ENCODE assay signal across 34 cellular contexts in the genomic region with DNA sequence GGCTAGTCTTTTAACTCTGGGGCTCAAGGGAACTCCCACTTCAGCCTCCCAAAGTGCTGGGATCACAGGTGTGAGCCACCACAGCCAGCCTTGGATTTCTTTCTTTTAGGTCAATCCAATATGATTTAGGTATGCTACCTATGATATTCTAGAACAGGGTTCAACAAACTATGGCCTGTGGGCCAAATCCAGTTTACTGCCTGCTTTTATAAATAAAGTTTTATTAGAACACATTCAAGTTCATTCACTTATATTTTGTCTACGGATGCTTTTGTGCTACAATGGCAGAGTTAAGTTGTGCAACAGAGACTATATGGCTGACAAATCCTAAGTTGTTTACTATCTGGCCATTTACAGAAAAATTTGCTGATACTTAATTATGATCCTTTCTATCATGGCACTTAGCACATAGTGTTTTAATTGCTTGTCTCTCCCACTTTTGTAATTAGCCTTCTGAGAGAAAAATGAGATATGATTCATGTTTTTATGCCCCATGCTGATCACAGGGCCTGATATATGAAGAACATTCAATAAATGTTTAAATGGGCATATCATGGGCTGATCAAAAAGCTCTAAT.
"Had no signal": no experiment of that assay in that cellular context is flagged by ENCODE, and none has a peak within 500 bp of the region (broad histone marks: within the 10 kb centered on the region; RNA-seq: fewer than 3 reads in every experiment).

No MANE protein-coding gene starts in this region.

- H3K4me3 ChIP-seq: coronary artery, dorsolateral prefrontal cortex had no signal

- H3K27me3 ChIP-seq: brain microvascular endothelial cell, dorsolateral prefrontal cortex had no signal

- H3K36me3 Mint-ChIP-seq: WTC11 had no signal

- H3K9me3 Mint-ChIP-seq: activated CD8-positive, alpha-beta T cell treated with anti-CD3 and anti-CD28 coated beads for 36 hours; activated naive CD4-positive, alpha-beta T cell treated with anti-CD3 and anti-CD28 coated beads for 36 hours; activated naive CD4-positive, alpha-beta T cell treated with anti-CD3 and anti-CD28 coated beads, Interleukin-2, amount 50 U/mL, for 24 hours; activated naive CD8-positive, alpha-beta T cell treated with anti-CD3 and anti-CD28 coated beads, Interleukin-2, amount 10 ng/mL, durations not matched to agents 7 days and 5 days; activated T-cell treated with anti-CD3 and anti-CD28 coated beads, Interleukin-2, amount 50 U/mL, for 4 hours; activated T-helper 17 cell treated with anti-CD3 and anti-CD28 coated beads, Interleukin-2, amount 50 U/mL, for 72 hours; central memory CD8-positive, alpha-beta T cell; dendritic cell treated with granulocyte-macrophage colony-stimulating factor and Interleukin-4, amounts not matched to agents 40 ng/mL and 50 ng/mL, for 4 days; endodermal cell; T-helper 2 cell treated with Interferon-gamma antibody and Interleukin-4, amounts not matched to agents 5 μg/mL and 100 μg/mL, for 36 hours; WTC11 had no signal

- H3K4me3 Mint-ChIP-seq: activated CD4-positive, alpha-beta T cell treated with anti-CD3 and anti-CD28 coated beads, Interleukin-2, amount 10 ng/mL, durations not matched to agents 7 days and 5 days; activated CD8-positive, alpha-beta T cell treated with anti-CD3 and anti-CD28 coated beads for 36 hours; activated naive CD4-positive, alpha-beta T cell treated with anti-CD3 and anti-CD28 coated beads for 36 hours; activated naive CD4-positive, alpha-beta T cell treated with anti-CD3 and anti-CD28 coated beads, Interleukin-2, amount 50 U/mL, for 24 hours; activated naive CD8-positive, alpha-beta T cell treated with anti-CD3 and anti-CD28 coated beads, Interleukin-2, amount 10 ng/mL, durations not matched to agents 7 days and 5 days; activated T-cell treated with anti-CD3 and anti-CD28 coated beads, Interleukin-2, amount 50 U/mL, for 4 hours; activated T-helper 17 cell treated with anti-CD3 and anti-CD28 coated beads, Interleukin-2, amount 50 U/mL, for 72 hours; central memory CD8-positive, alpha-beta T cell; dendritic cell treated with granulocyte-macrophage colony-stimulating factor and Interleukin-4, amounts not matched to agents 40 ng/mL and 50 ng/mL, for 4 days; endodermal cell; T-helper 17 cell; T-helper 2 cell treated with Interferon-gamma antibody and Interleukin-4, amounts not matched to agents 5 μg/mL and 100 μg/mL, for 36 hours; WTC11 had no signal

- FAIRE-seq: astrocyte, bronchial epithelial cell, frontal cortex had no signal

- H3K27ac ChIP-seq: brain microvascular endothelial cell, coronary artery, dorsolateral prefrontal cortex, VCaP had no signal

- H3K27me3 Mint-ChIP-seq: activated CD4-positive, alpha-beta T cell treated with anti-CD3 and anti-CD28 coated beads, Interleukin-2, amount 10 ng/mL, durations not matched to agents 7 days and 5 days; activated CD8-positive, alpha-beta T cell treated with anti-CD3 and anti-CD28 coated beads for 36 hours; activated naive CD4-positive, alpha-beta T cell treated with anti-CD3 and anti-CD28 coated beads, Interleukin-2, amount 50 U/mL, for 24 hours; activated naive CD8-positive, alpha-beta T cell treated with anti-CD3 and anti-CD28 coated beads, Interleukin-2, amount 10 ng/mL, durations not matched to agents 7 days and 5 days; activated T-helper 17 cell treated with anti-CD3 and anti-CD28 coated beads, Interleukin-2, amount 50 U/mL, for 72 hours; central memory CD8-positive, alpha-beta T cell; dendritic cell treated with granulocyte-macrophage colony-stimulating factor and Interleukin-4, amounts not matched to agents 40 ng/mL and 50 ng/mL, for 4 days; T-helper 17 cell had no signal

- H3K27ac Mint-ChIP-seq: activated CD4-positive, alpha-beta T cell treated with anti-CD3 and anti-CD28 coated beads, Interleukin-2, amount 10 ng/mL, durations not matched to agents 7 days and 5 days; activated CD8-positive, alpha-beta T cell treated with anti-CD3 and anti-CD28 coated beads for 36 hours; activated naive CD4-positive, alpha-beta T cell treated with anti-CD3 and anti-CD28 coated beads for 36 hours; activated naive CD4-positive, alpha-beta T cell treated with anti-CD3 and anti-CD28 coated beads, Interleukin-2, amount 50 U/mL, for 24 hours; activated naive CD8-positive, alpha-beta T cell treated with anti-CD3 and anti-CD28 coated beads, Interleukin-2, amount 10 ng/mL, durations not matched to agents 7 days and 5 days; activated T-helper 17 cell treated with anti-CD3 and anti-CD28 coated beads, Interleukin-2, amount 50 U/mL, for 72 hours; dendritic cell treated with granulocyte-macrophage colony-stimulating factor and Interleukin-4, amounts not matched to agents 40 ng/mL and 50 ng/mL, for 4 days; endodermal cell; T-helper 17 cell; T-helper 2 cell treated with Interferon-gamma antibody and Interleukin-4, amounts not matched to agents 5 μg/mL and 100 μg/mL, for 36 hours; WTC11 had no signal

- ATAC-seq: activated CD8-positive, alpha-beta T cell treated with anti-CD3 and anti-CD28 coated beads for 36 hours; activated T-cell treated with anti-CD3 and anti-CD28 coated beads, Interleukin-2, amount 50 U/mL, for 4 hours; activated T-helper 17 cell treated with anti-CD3 and anti-CD28 coated beads, Interleukin-2, amount 50 U/mL, for 72 hours; esophagus mucosa; T-helper 17 cell; WTC11 had no signal

- H3K36me3 ChIP-seq: brain microvascular endothelial cell had no signal

- DNase-seq: activated CD4-positive, alpha-beta T cell treated with anti-CD3 and anti-CD28 coated beads for 1 hour; activated CD4-positive, alpha-beta T cell treated with anti-CD3 and anti-CD28 coated beads for 4 hours; activated CD4-positive, alpha-beta T cell treated with anti-CD3 and anti-CD28 coated beads, Interleukin-2, amount 10 ng/mL, durations not matched to agents 7 days and 5 days; activated CD4-positive, alpha-beta T cell treated with anti-CD3 and anti-CD28 coated beads, Interleukin-2, amount 50 U/mL, for 4 hours; activated CD8-positive, alpha-beta memory T cell treated with anti-CD3 and anti-CD28 coated beads for 24 hours; activated CD8-positive, alpha-beta T cell treated with anti-CD3 and anti-CD28 coated beads for 36 hours; activated effector memory CD4-positive, alpha-beta T cell treated with Interleukin-2 at 50 U/mL for 16 hours; activated gamma-delta T cell treated with Interleukin-2 at 50 U/mL for 16 hours; activated naive CD4-positive, alpha-beta T cell treated with anti-CD3 and anti-CD28 coated beads for 36 hours; activated naive CD8-positive, alpha-beta T cell treated with anti-CD3 and anti-CD28 coated beads, Interleukin-2, amount 10 ng/mL, durations not matched to agents 7 days and 5 days; activated T-cell treated with anti-CD3 and anti-CD28 coated beads, Interleukin-2, amount 50 U/mL, for 4 hours; amniotic stem cell; anterior cingulate cortex; brain microvascular endothelial cell; dorsolateral prefrontal cortex; effector memory CD4-positive, alpha-beta T cell; endodermal cell; foreskin fibroblast; head of caudate nucleus; T-helper 1 cell; T-helper 17 cell; T1000 had no signal
